8 cellular contexts compared by ENCODE assay signal in genomic region chr13:51849145-51850101, GRCh38. TPM values are rescaled to one million over a fixed set of nuclear protein-coding genes. Genes with fewer than 3 reads are reported as not detected.
DNase-seq lines count a peak whose midpoint lies in the region; TF ChIP-seq lines count a peak whose summit lies in the region.

No MANE protein-coding gene starts in this region.

- H4K20me1 ChIP-seq in OCI-LY1 (ENCODE audit: insufficient read depth, low read length), result no peaks in the 10 kb centered on the region

- H3K27me3 ChIP-seq in breast epithelium (no peaks in the 10 kb centered on the region), OCI-LY1 (ENCODE audit: insufficient read depth, low read length) (no peaks in the 10 kb centered on the region), sigmoid colon (no peaks in the 10 kb centered on the region), tibial artery (no peaks in the 10 kb centered on the region)

- TF ChIP-seq POLR2A in breast epithelium (IDR thresholded peaks at IDR 0.05), result no peak
- no peak for TF ChIP-seq POLR2A in sigmoid colon (IDR thresholded peaks at IDR 0.05)

- H3K36me3 Mint-ChIP-seq in MCF 10A (ENCODE audit: insufficient read depth, unreplicated experiment), result no peaks in the 10 kb centered on the region

- no peak overlapping the region for H3K4me2 ChIP-seq in OCI-LY1 (ENCODE audit: low read length)

- intact Hi-C loops in MCF 10A (cut with micrococcal nuclease), result no loop called here
- intact Hi-C loops in breast epithelium (cut with DNase I; ENCODE audit: low total_unique reads), result no loop called here
- intact Hi-C loops in sigmoid colon (cut with DNase I), result no loop called here
- intact Hi-C loops in tibial artery (cut with DNase I; ENCODE audit: low total_unique reads), result no loop called here

- H3K4me3 ChIP-seq in breast epithelium, result no peak overlapping the region
- H3K4me3 ChIP-seq in OCI-LY1 (ENCODE audit: low read depth, low read length, poor library complexity, severe bottlenecking), result no peak overlapping the region
- no peak overlapping the region for H3K4me3 ChIP-seq in mesodermal cell (ENCODE audit: extremely low read depth, insufficient read depth, low read length, poor library complexity, severe bottlenecking)
- no peak overlapping the region for H3K4me3 ChIP-seq in sigmoid colon
- no peak overlapping the region for H3K4me3 ChIP-seq in tibial artery

- no peak overlapping the region for H3K27ac ChIP-seq in breast epithelium
- no peak overlapping the region for H3K27ac ChIP-seq in OCI-LY1 (ENCODE audit: low read depth, low read length, poor library complexity, severe bottlenecking)
- H3K27ac ChIP-seq in mesodermal cell (ENCODE audit: low read depth, low read length, severe bottlenecking), result peak overlapping the region; percentile 60
- H3K27ac ChIP-seq in sigmoid colon, result no peak overlapping the region
- peak overlapping the region in 1 of 2 donors; percentile 5 for H3K27ac ChIP-seq in tibial artery

- H3K79me2 ChIP-seq in OCI-LY1 (ENCODE audit: insufficient read depth, low read length), result no peaks in the 10 kb centered on the region

- H2AFZ ChIP-seq in OCI-LY1 (ENCODE audit: low read length), result no peak overlapping the region

- H3K9me3 Mint-ChIP-seq in MCF 10A (ENCODE audit: unreplicated experiment), result no peaks in the 10 kb centered on the region

- H3K27me3 Mint-ChIP-seq in MCF 10A (ENCODE audit: insufficient read depth, unreplicated experiment), result peaks cover 29% of the 10 kb centered on the region

- H3K9ac ChIP-seq in OCI-LY1 (ENCODE audit: low read length), result no peak overlapping the region

- peak; percentile 39 for DNase-seq in MCF 10A (ENCODE audit: unreplicated experiment)
- DNase-seq in breast epithelium (ENCODE audit: low spot score in 2 of 2), result no peak
- DNase-seq in amniotic epithelial cell (ENCODE audit: low read depth), result peak; percentile 53
- DNase-seq in sigmoid colon, result no peak
- DNase-seq in tibial artery, result no peak
- DNase-seq in nucleus accumbens (lab: John Stamatoyannopoulos, UW), result no peak

- no peaks in the 10 kb centered on the region for H3K9me2 ChIP-seq in OCI-LY1 (ENCODE audit: low read depth, low read length)

- H3K9me3 ChIP-seq in breast epithelium (no peaks in the 10 kb centered on the region), OCI-LY1 (ENCODE audit: low read length) (no peaks in the 10 kb centered on the region), mesodermal cell (ENCODE audit: control insufficient read depth, low read length) (peaks cover 13% of the 10 kb centered on the region), sigmoid colon (no peaks in the 10 kb centered on the region), tibial artery (no peaks in the 10 kb centered on the region)

- WGBS in mesodermal cell (ENCODE audit: insufficient coverage in 2 of 2), 2 experiments, result 55 to 60% methylated on average over 14 to 19 of the region's 21 CpGs
- WGBS in sigmoid colon, 2 donors, result 70% methylated on average over 21 of the region's 21 CpGs

- no peak for TF ChIP-seq EP300 in sigmoid colon (IDR thresholded peaks at IDR 0.05)

- H3K36me3 ChIP-seq in breast epithelium, result no peaks in the 10 kb centered on the region
- no peaks in the 10 kb centered on the region for H3K36me3 ChIP-seq in OCI-LY1 (ENCODE audit: insufficient read depth, low read length)
- H3K36me3 ChIP-seq in mesodermal cell (ENCODE audit: control insufficient read depth, insufficient read depth, low read length), result no peaks in the 10 kb centered on the region
- H3K36me3 ChIP-seq in sigmoid colon, result no peaks in the 10 kb centered on the region
- no peaks in the 10 kb centered on the region for H3K36me3 ChIP-seq in tibial artery

- H3K4me1 ChIP-seq in breast epithelium (no peaks in the 10 kb centered on the region), OCI-LY1 (ENCODE audit: insufficient read depth, low read length, severe bottlenecking) (peaks cover 7% of the 10 kb centered on the region), mesodermal cell (ENCODE audit: control insufficient read depth, insufficient read depth, low read length, poor library complexity, severe bottlenecking) (peaks cover 9% of the 10 kb centered on the region), sigmoid colon (peaks cover 0 to 8% (median 2%) of the 10 kb centered on the region in 4 donors), tibial artery (peaks cover 0 to 20% (median 3%) of the 10 kb centered on the region in 4 donors)

- no peak overlapping the region for H3K4me3 Mint-ChIP-seq in MCF 10A (ENCODE audit: unreplicated experiment)

- BruUV-seq in MCF 10A (replicated peaks; lab: Mats Ljungman, UMichigan), result no TSS peak

- H3K4me1 Mint-ChIP-seq in MCF 10A (ENCODE audit: insufficient read depth, unreplicated experiment), result peaks cover 19% of the 10 kb centered on the region

- POLR2A ChIA-PET in MCF 10A (lab: Yijun Ruan, JAX), result no interaction called here

- no peak overlapping the region for H3K27ac Mint-ChIP-seq in MCF 10A (ENCODE audit: low read depth, unreplicated experiment)

- H3F3A ChIP-seq in OCI-LY1 (ENCODE audit: insufficient read depth, low read length), result no peaks in the 10 kb centered on the region

- CTCF ChIA-PET in MCF 10A (lab: Yijun Ruan, JAX), result interaction anchor here (0.6 to 2.0 kb wide), 9 partner anchors 13 to 1517 kb away, joined by 3 to 6 read pairs (median 3); no protein-coding TSS in a partner anchor

- peak; percentile 44 for TF ChIP-seq CTCF in MCF 10A (IDR thresholded peaks at IDR 0.05; ENCODE audit: unreplicated experiment)
- no peak for TF ChIP-seq CTCF in breast epithelium (IDR thresholded peaks at IDR 0.05)
- TF ChIP-seq CTCF in OCI-LY1 (IDR thresholded peaks at IDR 0.05; ENCODE audit: low read length), result peak; percentile 87; the same call in 1 of the 2 replicates
- peak in 2 of 4 experiments; percentile 15 to 17 for TF ChIP-seq CTCF in sigmoid colon (IDR thresholded peaks at IDR 0.05)
- peak in 1 of 2 experiments; percentile 5 for TF ChIP-seq CTCF in tibial artery (IDR thresholded peaks at IDR 0.05)

RNA-seq across cellular contexts. Expression of gene TMEM272, which starts 4.4 kb away (rescaled TPM):
- total RNA-seq in MCF 10A (2022) (not detected in 2 replicates), breast epithelium (under 1 TPM in 2 of 3 donors, not detected in 1; under 0.01 to 0.16 TPM), sigmoid colon (under 1 TPM in 1 of 4 donors, not detected in 3; under 0.01 TPM)
- polyA plus RNA-seq in mesodermal cell (2013, experiment 1 of 2), result 0.07 TPM
- polyA plus RNA-seq in mesodermal cell (2013, experiment 2 of 2), result 0.10 TPM
- polyA plus RNA-seq in sigmoid colon, result under 1 TPM in 1 of 3 donors, not detected in 2; 0.28 TPM

RNA-seq across cellular contexts. Expression of gene CCDC70, which starts 12.3 kb away (rescaled TPM):
- total RNA-seq in MCF 10A (2022) (not detected in 2 replicates), breast epithelium (not detected), sigmoid colon (not detected)
- polyA plus RNA-seq in mesodermal cell (2013, experiment 1 of 2), result not detected
- not detected for polyA plus RNA-seq in mesodermal cell (2013, experiment 2 of 2)
- not detected for polyA plus RNA-seq in sigmoid colon

RNA-seq across cellular contexts. Expression of gene DHRS12, which starts 45.5 kb away (rescaled TPM):
- total RNA-seq in MCF 10A (2022) (6.2 and 6.8 TPM in 2 replicates), breast epithelium (10 to 100 TPM; 16.2 to 35.7 (median 16.4) TPM), sigmoid colon (10 to 100 TPM; 11.4 to 26.9 (median 14.9) TPM)
- 10.1 TPM for polyA plus RNA-seq in mesodermal cell (2013, experiment 1 of 2)
- polyA plus RNA-seq in mesodermal cell (2013, experiment 2 of 2), result 9.7 TPM
- 10 to 100 TPM in 2 of 3 donors, 1 to 10 TPM in 1; 7.4 to 23.4 (median 16.2) TPM for polyA plus RNA-seq in sigmoid colon

Comparison
In these comparisons a context has a peak if more than half of its experiments do, and no peak if none do; other contexts are left out.
1. DNase-seq: peak in MCF 10A (single experiment) and amniotic epithelial cell (single experiment); none in breast epithelium (0 of 2), sigmoid colon (single experiment), tibial artery (0 of 2) and nucleus accumbens (0 of 56).
2. CTCF ChIP-seq: peak in MCF 10A (single experiment) and OCI-LY1 (single experiment); none in breast epithelium (0 of 3).